In genomic region chr5:126624534-126624933, GRCh38 we compare ENCODE assay signal across 10 cellular contexts. TPM values are rescaled to one million over a fixed set of nuclear protein-coding genes. Genes with fewer than 3 reads are reported as not detected.
DNase-seq lines count a peak whose midpoint lies in the region; ATAC-seq and TF ChIP-seq lines count a peak whose summit lies in the region.
"Had no signal": no experiment of that assay in that cellular context is flagged by ENCODE, and none has a peak within 500 bp of the region (broad histone marks: within the 10 kb centered on the region; RNA-seq: fewer than 3 reads in every experiment).

No MANE protein-coding gene starts in this region.

- no peaks in the 10 kb centered on the region for H3K9me3 ChIP-seq in BLaER1 treated with 17β-estradiol and CSF1 and Interleukin-3, amounts not matched to agents 10 nM and 100 nM (replicated peaks in 1 of 11)
- H3K9me3 ChIP-seq: mucosa of descending colon had no signal

- DNase-seq in M059J (ENCODE audit: low read depth): peak; percentile 91
- no peak for DNase-seq in activated naive CD8-positive, alpha-beta T cell treated with anti-CD3 and anti-CD28 coated beads for 36 hours
- DNase-seq in kidney epithelial cell (ENCODE audit: low read depth): peak; percentile 67
- DNase-seq in GF-D8 (lab: John Stamatoyannopoulos, UW): no peak
- no peak for DNase-seq in ecto neural progenitor cell (ENCODE audit: low spot score)
- DNase-seq: mucosa of descending colon, NCI-H82 had no signal

- H3K9me3 Mint-ChIP-seq in activated naive CD8-positive, alpha-beta T cell treated with anti-CD3 and anti-CD28 coated beads for 36 hours: no peaks in the 10 kb centered on the region

- peaks cover 0 to 17% (median 3%) of the 10 kb centered on the region in 11 experiments; a peak in 5 of 22 replicates for H4K20me1 ChIP-seq in BLaER1 treated with 17β-estradiol and CSF1 and Interleukin-3, amounts not matched to agents 10 nM and 100 nM

- H3K4me1 Mint-ChIP-seq in activated naive CD8-positive, alpha-beta T cell treated with anti-CD3 and anti-CD28 coated beads for 36 hours: peaks cover 8% of the 10 kb centered on the region

- peaks cover 50 to 93% (median 77%) of the 10 kb centered on the region in 11 experiments for H3K36me3 ChIP-seq in BLaER1 treated with 17β-estradiol and CSF1 and Interleukin-3, amounts not matched to agents 10 nM and 100 nM
- peaks cover 1% of the 10 kb centered on the region for H3K36me3 ChIP-seq in kidney epithelial cell (ENCODE audit: control insufficient read depth, insufficient read depth, low read length)

- H3K27ac Mint-ChIP-seq in activated naive CD8-positive, alpha-beta T cell treated with anti-CD3 and anti-CD28 coated beads for 36 hours: peak overlapping the region; percentile 57

- H3K36me3 Mint-ChIP-seq in activated naive CD8-positive, alpha-beta T cell treated with anti-CD3 and anti-CD28 coated beads for 36 hours: peaks cover 11% of the 10 kb centered on the region

- no peak for TF ChIP-seq CTCF in kidney epithelial cell (IDR thresholded peaks at IDR 0.05; ENCODE audit: insufficient read depth, low read length, poor library complexity, severe bottlenecking)

- peaks cover 0 to 27% (median 6%) of the 10 kb centered on the region in 10 experiments; a peak in 12 of 20 replicates for H3K4me1 ChIP-seq in BLaER1 treated with 17β-estradiol and CSF1 and Interleukin-3, amounts not matched to agents 10 nM and 100 nM

- H3K27me3 Mint-ChIP-seq in activated naive CD8-positive, alpha-beta T cell treated with anti-CD3 and anti-CD28 coated beads for 36 hours: no peaks in the 10 kb centered on the region

- ATAC-seq in HG03135 (IDR thresholded peaks at IDR 0.05; ENCODE audit: unreplicated experiment) (no peak), GM19395 (IDR thresholded peaks at IDR 0.05; ENCODE audit: unreplicated experiment) (no peak)

- no peaks in the 10 kb centered on the region for H3K27me3 ChIP-seq in BLaER1 treated with 17β-estradiol and CSF1 and Interleukin-3, amounts not matched to agents 10 nM and 100 nM
- no peaks in the 10 kb centered on the region for H3K27me3 ChIP-seq in kidney epithelial cell (ENCODE audit: control insufficient read depth, insufficient read depth, low read length)

- peak overlapping the region in 2 of 11 experiments; percentile 23 to 42; a peak in 4 of 22 replicates for H3K27ac ChIP-seq in BLaER1 treated with 17β-estradiol and CSF1 and Interleukin-3, amounts not matched to agents 10 nM and 100 nM

- H3K4me2 ChIP-seq in BLaER1 treated with 17β-estradiol and CSF1 and Interleukin-3, amounts not matched to agents 10 nM and 100 nM: peak overlapping the region in 6 of 11 experiments; percentile 13 to 67 (median 30); a peak in 8 of 22 replicates

- H3K4me3 ChIP-seq in BLaER1 treated with 17β-estradiol and CSF1 and Interleukin-3, amounts not matched to agents 10 nM and 100 nM: no peak overlapping the region
- no peak overlapping the region for H3K4me3 ChIP-seq in kidney epithelial cell (ENCODE audit: low read depth, low read length)
- H3K4me3 ChIP-seq: mucosa of descending colon had no signal

- no peak overlapping the region for H3K4me3 Mint-ChIP-seq in activated naive CD8-positive, alpha-beta T cell treated with anti-CD3 and anti-CD28 coated beads for 36 hours

- no peak overlapping the region for H3K9ac ChIP-seq in BLaER1 treated with 17β-estradiol and CSF1 and Interleukin-3, amounts not matched to agents 10 nM and 100 nM

RNA-seq across cellular contexts. Expression of gene PHAX, which starts 23.8 kb away (rescaled TPM):
- 55.4 and 57.4 TPM in 2 replicates for total RNA-seq in M059J (2014; rRNA removed; shearing (Covaris generic))
- total RNA-seq in activated naive CD8-positive, alpha-beta T cell treated with anti-CD3 and anti-CD28 coated beads for 36 hours: 10 to 100 TPM; 62.3 to 69.6 TPM
- total RNA-seq in kidney epithelial cell: 47.4 and 54.2 TPM in 2 replicates

RNA-seq across cellular contexts. Expression of gene ALDH7A1, which starts 29.5 kb away (rescaled TPM):
- 15.6 and 30.3 TPM in 2 replicates for total RNA-seq in M059J (2014; rRNA removed; shearing (Covaris generic))
- 10 to 100 TPM; 15.4 to 16.9 TPM for total RNA-seq in activated naive CD8-positive, alpha-beta T cell treated with anti-CD3 and anti-CD28 coated beads for 36 hours
- 27.0 and 35.2 TPM in 2 replicates for total RNA-seq in kidney epithelial cell

Comparison
In these comparisons a context has a peak if more than half of its experiments do, and no peak if none do; other contexts are left out.
1. DNase-seq: peak in M059J (single experiment) and kidney epithelial cell (single experiment); none in activated naive CD8-positive, alpha-beta T cell treated with anti-CD3 and anti-CD28 coated beads for 36 hours (single experiment), GF-D8 (single experiment) and ecto neural progenitor cell (single experiment).